In genomic region chr12:92762773-92763172, GRCh38 we compare ENCODE assay signal across 22 cellular contexts. TPM values are rescaled to one million over a fixed set of nuclear protein-coding genes. Genes with fewer than 3 reads are reported as not detected.
DNase-seq lines count a peak whose midpoint lies in the region; ATAC-seq and TF ChIP-seq lines count a peak whose summit lies in the region.
"Had no signal": no experiment of that assay in that cellular context is flagged by ENCODE, and none has a peak within 500 bp of the region (broad histone marks: within the 10 kb centered on the region; RNA-seq: fewer than 3 reads in every experiment).

No MANE protein-coding gene starts in this region.

- H3K9me3 ChIP-seq in BLaER1 treated with 17β-estradiol and CSF1 and Interleukin-3, amounts not matched to agents 10 nM and 100 nM (replicated peaks in 1 of 11), result peaks cover 2 to 12% (median 6%) of the 10 kb centered on the region in 11 experiments; a peak in 19 of 22 replicates
- H3K9me3 ChIP-seq in mammary epithelial cell (replicated peaks; ENCODE audit: insufficient read depth, low read length), result no peaks in the 10 kb centered on the region
- no peaks in the 10 kb centered on the region for H3K9me3 ChIP-seq in HAP-1
- no peaks in the 10 kb centered on the region for H3K9me3 ChIP-seq in naive thymus-derived CD4-positive, alpha-beta T cell (ENCODE audit: control insufficient read depth in 2 of 3, low read length in 3 of 3)
- H3K9me3 ChIP-seq in gastroesophageal sphincter, result no peaks in the 10 kb centered on the region
- H3K9me3 ChIP-seq: A549, Caco-2 had no signal

- H3K79me2 ChIP-seq in mammary epithelial cell (ENCODE audit: insufficient read depth, low read length), result no peaks in the 10 kb centered on the region

- in situ Hi-C loops in mammary epithelial cell (cut with MboI; ENCODE audit: low sequenced_read_pairs in 2 of 2) (no loop called here), HAP-1 (cut with MboI; ENCODE audit: low sequenced_read_pairs) (no loop called here)

- peaks cover 0 to 8% (median 4%) of the 10 kb centered on the region in 7 donors for H3K4me1 Mint-ChIP-seq in naive thymus-derived CD4-positive, alpha-beta T cell
- H3K4me1 Mint-ChIP-seq: CD4-positive, CD25-positive, alpha-beta regulatory T cell had no signal

- no peak overlapping the region for H2AFZ ChIP-seq in mammary epithelial cell (ENCODE audit: low read depth, low read length)
- H2AFZ ChIP-seq: GM23248 had no signal

- no TSS peak for BruUV-seq in mammary epithelial cell (replicated peaks; lab: Mats Ljungman, UMichigan)

- 0 out of 22 replicates have a peak, but pooled peaks cover 0 to 3% (median 0%) of the 10 kb centered on the region in 11 experiments for H3K36me3 ChIP-seq in BLaER1 treated with 17β-estradiol and CSF1 and Interleukin-3, amounts not matched to agents 10 nM and 100 nM
- H3K36me3 ChIP-seq in mammary epithelial cell (ENCODE audit: insufficient read depth, low read length), result no peaks in the 10 kb centered on the region
- H3K36me3 ChIP-seq in HAP-1 (replicated peaks), result no peaks in the 10 kb centered on the region
- H3K36me3 ChIP-seq in naive thymus-derived CD4-positive, alpha-beta T cell (ENCODE audit: control insufficient read depth in 2 of 3, insufficient read depth in 3 of 3, low read length in 3 of 3), result no peaks in the 10 kb centered on the region
- H3K36me3 ChIP-seq in gastroesophageal sphincter, result no peaks in the 10 kb centered on the region

- peaks cover 0 to 2% (median 0%) of the 10 kb centered on the region in 11 donors for H3K9me3 Mint-ChIP-seq in naive thymus-derived CD4-positive, alpha-beta T cell
- H3K9me3 Mint-ChIP-seq: CD8-positive, alpha-beta T cell had no signal

- POLR2A ChIA-PET in naive thymus-derived CD4-positive, alpha-beta T cell (lab: Charles Lee), result no interaction called here

- H3K27ac ChIP-seq in BLaER1 treated with 17β-estradiol and CSF1 and Interleukin-3, amounts not matched to agents 10 nM and 100 nM, result peak overlapping the region in 4 of 11 experiments; percentile 57 to 78 (median 72); a peak in 5 of 22 replicates
- H3K27ac ChIP-seq in mammary epithelial cell (ENCODE audit: insufficient read depth, low read depth, low read length) (no peak overlapping the region), foreskin keratinocyte (no peak overlapping the region), gastroesophageal sphincter (no peak overlapping the region)
- no peak overlapping the region for H3K27ac ChIP-seq in naive thymus-derived CD4-positive, alpha-beta T cell (ENCODE audit: low read depth, low read length)
- H3K27ac ChIP-seq: A549, C4-2B, GM23248 had no signal

- no peak overlapping the region for H3K4me3 Mint-ChIP-seq in naive thymus-derived CD4-positive, alpha-beta T cell
- H3K4me3 Mint-ChIP-seq: CD4-positive, CD25-positive, alpha-beta regulatory T cell; CD8-positive, alpha-beta T cell had no signal

- peak; percentile 22 for ATAC-seq in foreskin keratinocyte
- no peak for ATAC-seq in naive thymus-derived CD4-positive, alpha-beta T cell
- no peak for ATAC-seq in gastroesophageal sphincter
- ATAC-seq: A549; CD8-positive, alpha-beta T cell; HCT116 had no signal

- peak overlapping the region in 7 of 11 experiments; percentile 40 to 80 (median 62); a peak in 12 of 22 replicates for H3K4me2 ChIP-seq in BLaER1 treated with 17β-estradiol and CSF1 and Interleukin-3, amounts not matched to agents 10 nM and 100 nM
- H3K4me2 ChIP-seq in mammary epithelial cell (ENCODE audit: insufficient read depth, low read depth, low read length), result no peak overlapping the region
- H3K4me2 ChIP-seq: A549 had no signal

- WGBS in mammary epithelial cell (ENCODE audit: low coverage, missing lambda C conversion rate), result 72% methylated on average over 5 of the region's 5 CpGs
- WGBS in gastroesophageal sphincter (ENCODE audit: low coverage in 1 of 2), 2 donors, result 90% methylated on average over 5 of the region's 5 CpGs

- no peaks in the 10 kb centered on the region for H3K36me3 Mint-ChIP-seq in naive thymus-derived CD4-positive, alpha-beta T cell
- H3K36me3 Mint-ChIP-seq: CD4-positive, CD25-positive, alpha-beta regulatory T cell; CD8-positive, alpha-beta T cell had no signal

- no peaks in the 10 kb centered on the region for H4K20me1 ChIP-seq in BLaER1 treated with 17β-estradiol and CSF1 and Interleukin-3, amounts not matched to agents 10 nM and 100 nM
- H4K20me1 ChIP-seq in mammary epithelial cell (ENCODE audit: insufficient read depth, low read length), result no peaks in the 10 kb centered on the region

- no peak for TF ChIP-seq POLR2A in gastroesophageal sphincter (IDR thresholded peaks at IDR 0.05)

- TF ChIP-seq CTCF in mammary epithelial cell (conservative IDR thresholded peaks at IDR 0.05 in 1 of 2, IDR thresholded peaks at IDR 0.05 in 1 of 2; ENCODE audit: extremely low read depth in 1 of 2, insufficient read depth in 1 of 2, low read depth in 1 of 2, low read length in 2 of 2) (no peak), foreskin keratinocyte (conservative IDR thresholded peaks at IDR 0.05) (no peak), gastroesophageal sphincter (IDR thresholded peaks at IDR 0.05) (no peak)

- dilution Hi-C loops in mammary epithelial cell (cut with HindIII; ENCODE audit: low sequenced_read_pairs), result no loop called here

- CTCF ChIA-PET in mammary epithelial cell (lab: Charles Lee; ENCODE audit: low non-redundant PET), result no interaction called here
- CTCF ChIA-PET in naive thymus-derived CD4-positive, alpha-beta T cell (lab: Charles Lee), result interaction anchor here (0.6 kb wide), 2 partner anchors 18 to 26 kb away, joined by 3 to 4 read pairs; no protein-coding TSS in a partner anchor

- peaks cover 0 to 19% (median 9%) of the 10 kb centered on the region in 5 donors for H3K27me3 Mint-ChIP-seq in naive thymus-derived CD4-positive, alpha-beta T cell

- no peak overlapping the region for H3K27ac Mint-ChIP-seq in naive thymus-derived CD4-positive, alpha-beta T cell
- H3K27ac Mint-ChIP-seq: CD4-positive, CD25-positive, alpha-beta regulatory T cell; CD8-positive, alpha-beta T cell had no signal

- DNase-seq in HPDE6-E6E7 (ENCODE audit: extremely low spot score), result peak; percentile 27
- DNase-seq in mammary epithelial cell, result peak; percentile 35
- peak; percentile 39 to 73 for DNase-seq in foreskin keratinocyte
- no peak for DNase-seq in HAP-1 (ENCODE audit: low spot score in 2 of 2)
- DNase-seq in naive thymus-derived CD4-positive, alpha-beta T cell, result no peak
- no peak for DNase-seq in AML-193 (lab: John Stamatoyannopoulos, UW)
- DNase-seq: 8988T; ACHN; Caco-2; CD4-positive, CD25-positive, alpha-beta regulatory T cell; CD8-positive, alpha-beta T cell; DMS153; DND-41; GM23248; H7 had no signal

- no peak for TF ChIP-seq EP300 in gastroesophageal sphincter (IDR thresholded peaks at IDR 0.05)

- no peak overlapping the region for H3K9ac ChIP-seq in BLaER1 treated with 17β-estradiol and CSF1 and Interleukin-3, amounts not matched to agents 10 nM and 100 nM
- no peak overlapping the region for H3K9ac ChIP-seq in mammary epithelial cell (ENCODE audit: insufficient read depth, low read length)
- H3K9ac ChIP-seq: GM23248 had no signal

- H3K4me3 ChIP-seq in BLaER1 treated with 17β-estradiol and CSF1 and Interleukin-3, amounts not matched to agents 10 nM and 100 nM, result no peak overlapping the region
- no peak overlapping the region for H3K4me3 ChIP-seq in mammary epithelial cell (replicated peaks in 1 of 3; ENCODE audit: insufficient read depth in 1 of 3, low read depth in 2 of 3, low read length in 3 of 3)
- no peak overlapping the region for H3K4me3 ChIP-seq in HAP-1
- H3K4me3 ChIP-seq in naive thymus-derived CD4-positive, alpha-beta T cell (ENCODE audit: low read length), result no peak overlapping the region
- H3K4me3 ChIP-seq in gastroesophageal sphincter, result no peak overlapping the region
- H3K4me3 ChIP-seq: A549, GM23248 had no signal

- peaks cover under 1 to 32% (median 22%) of the 10 kb centered on the region in 10 experiments; a peak in 16 of 20 replicates for H3K4me1 ChIP-seq in BLaER1 treated with 17β-estradiol and CSF1 and Interleukin-3, amounts not matched to agents 10 nM and 100 nM
- H3K4me1 ChIP-seq in mammary epithelial cell (ENCODE audit: insufficient read depth, low read length) (peaks cover 10% of the 10 kb centered on the region), foreskin keratinocyte (peaks cover 15% of the 10 kb centered on the region), HAP-1 (no peaks in the 10 kb centered on the region), gastroesophageal sphincter (peaks cover 0 to 11% (median 0%) of the 10 kb centered on the region in 3 donors)
- H3K4me1 ChIP-seq in naive thymus-derived CD4-positive, alpha-beta T cell (ENCODE audit: control insufficient read depth in 2 of 2, insufficient read depth in 2 of 2, low read length in 2 of 2), result no peaks in the 10 kb centered on the region
- H3K4me1 ChIP-seq: Caco-2 had no signal

- intact Hi-C loops in mammary epithelial cell (cut with micrococcal nuclease), result no loop called here
- intact Hi-C loops in naive thymus-derived CD4-positive, alpha-beta T cell (cut with micrococcal nuclease), result no loop called here

- no peaks in the 10 kb centered on the region for H3K27me3 ChIP-seq in BLaER1 treated with 17β-estradiol and CSF1 and Interleukin-3, amounts not matched to agents 10 nM and 100 nM
- no peaks in the 10 kb centered on the region for H3K27me3 ChIP-seq in mammary epithelial cell (ENCODE audit: insufficient read depth, low read length)
- no peaks in the 10 kb centered on the region for H3K27me3 ChIP-seq in foreskin keratinocyte
- peaks cover 5% of the 10 kb centered on the region; the same call in 1 of the 2 replicates for H3K27me3 ChIP-seq in HAP-1 (ENCODE audit: low read depth)
- H3K27me3 ChIP-seq in naive thymus-derived CD4-positive, alpha-beta T cell (ENCODE audit: control insufficient read depth in 2 of 2, insufficient read depth in 2 of 2, low read length in 2 of 2), result no peaks in the 10 kb centered on the region
- no peaks in the 10 kb centered on the region for H3K27me3 ChIP-seq in gastroesophageal sphincter

RNA-seq across cellular contexts. Expression of gene PLEKHG7, which starts 60.0 kb away (rescaled TPM):
- total RNA-seq in mammary epithelial cell (not detected), foreskin keratinocyte (not detected in 2 replicates), gastroesophageal sphincter (not detected)
- polyA plus RNA-seq in mammary epithelial cell (not detected), foreskin keratinocyte (not detected in 2 replicates)
- not detected for polyA minus RNA-seq in mammary epithelial cell
- total RNA-seq in naive thymus-derived CD4-positive, alpha-beta T cell, result under 1 TPM in 1 of 5 experiments, not detected in 4; 0.56 TPM
- polyA plus RNA-seq in naive thymus-derived CD4-positive, alpha-beta T cell, result not detected
- total RNA-seq: CD8-positive, alpha-beta T cell; GM23248; H1; H7 had no signal
- polyA plus RNA-seq: BJ, GM23248, H1 had no signal

Comparison
In these comparisons a context has a peak if more than half of its experiments do, and no peak if none do; other contexts are left out.
1. DNase-seq: peak in HPDE6-E6E7 (single experiment), mammary epithelial cell (single experiment) and foreskin keratinocyte (2 of 2); none in HAP-1 (0 of 2), naive thymus-derived CD4-positive, alpha-beta T cell (0 of 9) and AML-193 (0 of 2).